Comparison of ENCODE assay signal across 2 cellular contexts in genomic region chr4:84502333-84502954, GRCh38.
TF ChIP-seq lines count a peak whose summit lies in the region.

No MANE protein-coding gene starts in this region.

TF ChIP-seq in GM23338, 12 proteins besides CTCF, POLR2A, EP300 and RAD21 (continued from another document):
- TF ChIP-seq REST (IDR thresholded peaks at IDR 0.05; ENCODE audit: unreplicated experiment) (no peak), CREB1 (CRISPR knock-in tag; IDR thresholded peaks at IDR 0.05; ENCODE audit: low read depth) (no peak), NANOG (IDR thresholded peaks at IDR 0.05; ENCODE audit: borderline replicate concordance) (no peak), POLR2AphosphoS5 (IDR thresholded peaks at IDR 0.05; ENCODE audit: low read depth) (no peak), EZH2phosphoT487 (IDR thresholded peaks at IDR 0.05; ENCODE audit: unreplicated experiment) (peak; percentile 20), ZNF114 (CRISPR knock-in tag; IDR thresholded peaks at IDR 0.05) (no peak), ZNF462 (CRISPR knock-in tag; IDR thresholded peaks at IDR 0.05) (no peak), EZH2 (IDR thresholded peaks at IDR 0.05; ENCODE audit: low read depth, unreplicated experiment) (peak; percentile 77), JUNB (IDR thresholded peaks at IDR 0.05; ENCODE audit: unreplicated experiment) (no peak), ZNF331 (CRISPR knock-in tag; IDR thresholded peaks at IDR 0.05; ENCODE audit: low read depth) (no peak)
TF ChIP-seq in GM23338: peak in this region for 2.

TF ChIP-seq in neural cell, 6 proteins besides CTCF, POLR2A, EP300 and RAD21 (continued from another document):
- TF ChIP-seq REST (IDR thresholded peaks at IDR 0.05; ENCODE audit: borderline replicate concordance) (no peak), EZH2 (IDR thresholded peaks at IDR 0.05; ENCODE audit: borderline replicate concordance, insufficient read depth, low read length, poor library complexity, severe bottlenecking) (no peak)
